1 cellular context compared by ENCODE assay signal in genomic region chr22:42614312-42615091, GRCh38.
A peak's percentile ranks its signal among the peaks of the same experiment; 100 is the strongest.
TF ChIP-seq lines count a peak whose summit lies in the region.

Gene POLDIP3 (minus strand): TSS chr22:42614883. CDS start chr22:42614857, 26 bp downstream.

TF ChIP-seq in HepG2, 621 proteins besides CTCF, POLR2A, EP300 and RAD21 (continued from another document and continues in another):
- TF ChIP-seq ZIK1 (CRISPR knock-in tag; IDR thresholded peaks at IDR 0.05; ENCODE audit: borderline replicate concordance, low read depth): no peak; the same call in none of the 2 replicates
- TF ChIP-seq ZNF563 (CRISPR knock-in tag; IDR thresholded peaks at IDR 0.05): peak; percentile 65; the same call in 1 of the 2 replicates
- TF ChIP-seq HIC2 (CRISPR knock-in tag; IDR thresholded peaks at IDR 0.05; ENCODE audit: low read depth): no peak
- peak; percentile 24 for TF ChIP-seq DMAP1 (CRISPR knock-in tag; IDR thresholded peaks at IDR 0.05)
- TF ChIP-seq ZFX (CRISPR knock-in tag; IDR thresholded peaks at IDR 0.05; ENCODE audit: low read depth): 0 out of 2 replicates have a peak, but pooled peaks have one; percentile 64
- peak; percentile 28 for TF ChIP-seq HOXD1 (CRISPR knock-in tag; IDR thresholded peaks at IDR 0.05)
- peak; percentile 95 for TF ChIP-seq THAP11 (CRISPR knock-in tag; IDR thresholded peaks at IDR 0.05)
- TF ChIP-seq MYC (CRISPR knock-in tag; IDR thresholded peaks at IDR 0.05; ENCODE audit: borderline replicate concordance): peak; percentile 58
- no peak; the same call in 1 of the 2 replicates for TF ChIP-seq E2F2 (CRISPR knock-in tag; IDR thresholded peaks at IDR 0.05; ENCODE audit: borderline replicate concordance)
- peak; percentile 45; the same call in 1 of the 2 replicates for TF ChIP-seq NFYC (CRISPR knock-in tag; IDR thresholded peaks at IDR 0.05)
- TF ChIP-seq ZSCAN22 (CRISPR knock-in tag; IDR thresholded peaks at IDR 0.05): no peak
- TF ChIP-seq LCORL (IDR thresholded peaks at IDR 0.05): no peak
- TF ChIP-seq LCORL (CRISPR knock-in tag; IDR thresholded peaks at IDR 0.05): no peak
- no peak for TF ChIP-seq SMAD3 (CRISPR knock-in tag; IDR thresholded peaks at IDR 0.05)
- TF ChIP-seq E2F1 (CRISPR knock-in tag; IDR thresholded peaks at IDR 0.05): peak; percentile 10; the same call in 1 of the 2 replicates
- TF ChIP-seq YEATS2 (CRISPR knock-in tag; IDR thresholded peaks at IDR 0.05; ENCODE audit: borderline replicate concordance): peak; percentile 91
- TF ChIP-seq SP2 (CRISPR knock-in tag; IDR thresholded peaks at IDR 0.05): peak; percentile 84
- TF ChIP-seq PITX1 (CRISPR knock-in tag; IDR thresholded peaks at IDR 0.05): no peak
- peak; percentile 95 for TF ChIP-seq ZNF143 (CRISPR knock-in tag; IDR thresholded peaks at IDR 0.05)
- TF ChIP-seq FOXK1 (CRISPR knock-in tag; IDR thresholded peaks at IDR 0.05; ENCODE audit: borderline replicate concordance, low read depth): peak; percentile 14; the same call in 1 of the 2 replicates
- TF ChIP-seq SAP130 (CRISPR knock-in tag; IDR thresholded peaks at IDR 0.05; ENCODE audit: low read depth): peak; percentile 75
- peak; percentile 87 for TF ChIP-seq AGO2 (optimal IDR thresholded peaks at IDR 0.05; ENCODE audit: low read depth, low read length)
- TF ChIP-seq ERF (CRISPR knock-in tag; IDR thresholded peaks at IDR 0.05): peak; percentile 46; the same call in 1 of the 2 replicates
- TF ChIP-seq ZNF737 (CRISPR knock-in tag; IDR thresholded peaks at IDR 0.05; ENCODE audit: borderline replicate concordance): no peak
- TF ChIP-seq ZNF138 (CRISPR knock-in tag; IDR thresholded peaks at IDR 0.05; ENCODE audit: low read depth): peak; percentile 61; the same call in 1 of the 2 replicates
- TF ChIP-seq TP53 (CRISPR knock-in tag; conservative IDR thresholded peaks at IDR 0.05): 0 out of 2 replicates have a peak, but pooled peaks have one; percentile 4
- TF ChIP-seq ETV5 (CRISPR knock-in tag; IDR thresholded peaks at IDR 0.05; ENCODE audit: borderline replicate concordance): peak; percentile 72
- peak; percentile 2; the same call in 1 of the 2 replicates for TF ChIP-seq POLR2G (IDR thresholded peaks at IDR 0.05; ENCODE audit: low read depth, low read length)
- no peak for TF ChIP-seq MTA3 (CRISPR knock-in tag; IDR thresholded peaks at IDR 0.05)
- peak; percentile 92 for TF ChIP-seq THAP9 (CRISPR knock-in tag; IDR thresholded peaks at IDR 0.05; ENCODE audit: borderline replicate concordance)
- 0 out of 2 replicates have a peak, but pooled peaks have one; percentile 22 for TF ChIP-seq ZBTB7B (CRISPR knock-in tag; IDR thresholded peaks at IDR 0.05)
- TF ChIP-seq HDAC1 (CRISPR knock-in tag; IDR thresholded peaks at IDR 0.05): no peak; the same call in 1 of the 2 replicates
- no peak for TF ChIP-seq ZNF12 (CRISPR knock-in tag; IDR thresholded peaks at IDR 0.05)
- no peak for TF ChIP-seq JUND (CRISPR knock-in tag; IDR thresholded peaks at IDR 0.05)
- TF ChIP-seq GTF2F1 (IDR thresholded peaks at IDR 0.05; ENCODE audit: low read length): no peak
- TF ChIP-seq FLYWCH1 (CRISPR knock-in tag; IDR thresholded peaks at IDR 0.05): 0 out of 2 replicates have a peak, but pooled peaks have one; percentile 56
- no peak for TF ChIP-seq HNF4G (IDR thresholded peaks at IDR 0.05; ENCODE audit: borderline replicate concordance, low read depth, low read length)
- 0 out of 2 replicates have a peak, but pooled peaks have one; percentile 13 for TF ChIP-seq HNF4G (CRISPR knock-in tag; IDR thresholded peaks at IDR 0.05; ENCODE audit: borderline replicate concordance, low read depth)
- peak; percentile 39; the same call in 1 of the 2 replicates for TF ChIP-seq TFDP1 (CRISPR knock-in tag; IDR thresholded peaks at IDR 0.05; ENCODE audit: borderline replicate concordance)
- no peak for TF ChIP-seq ZNF879 (CRISPR knock-in tag; IDR thresholded peaks at IDR 0.05)
- no peak for TF ChIP-seq NCOA2 (CRISPR knock-in tag; IDR thresholded peaks at IDR 0.05)
- TF ChIP-seq SOX6 (IDR thresholded peaks at IDR 0.05): no peak
- no peak for TF ChIP-seq SOX6 (CRISPR knock-in tag; IDR thresholded peaks at IDR 0.05)
- peak; percentile 89 for TF ChIP-seq SPEN (CRISPR knock-in tag; IDR thresholded peaks at IDR 0.05; ENCODE audit: low read depth)
- TF ChIP-seq ZNF709 (CRISPR knock-in tag; IDR thresholded peaks at IDR 0.05): peak; percentile 71; the same call in 1 of the 2 replicates
- peak; percentile 60; the same call in 1 of the 2 replicates for TF ChIP-seq NFRKB (IDR thresholded peaks at IDR 0.05)
- TF ChIP-seq KAT8 (CRISPR knock-in tag; IDR thresholded peaks at IDR 0.05): peak; percentile 86
- TF ChIP-seq ZBED4 (CRISPR knock-in tag; IDR thresholded peaks at IDR 0.05; ENCODE audit: borderline replicate concordance): peak; percentile 0; the same call in 1 of the 2 replicates
- TF ChIP-seq ZNF674 (CRISPR knock-in tag; IDR thresholded peaks at IDR 0.05; ENCODE audit: low read depth): peak; percentile 54; the same call in 1 of the 2 replicates
- TF ChIP-seq ZSCAN31 (CRISPR knock-in tag; IDR thresholded peaks at IDR 0.05; ENCODE audit: low read depth): peak; percentile 47
- peak; percentile 4; the same call in 1 of the 2 replicates for TF ChIP-seq SALL2 (CRISPR knock-in tag; IDR thresholded peaks at IDR 0.05)
- TF ChIP-seq ZBTB44 (CRISPR knock-in tag; IDR thresholded peaks at IDR 0.05): no peak
- 0 out of 2 replicates have a peak, but pooled peaks have one; percentile 6 for TF ChIP-seq SP4 (CRISPR knock-in tag; IDR thresholded peaks at IDR 0.05)
- TF ChIP-seq TRAFD1 (CRISPR knock-in tag; IDR thresholded peaks at IDR 0.05; ENCODE audit: borderline replicate concordance): no peak
- TF ChIP-seq ZNF747 (CRISPR knock-in tag; IDR thresholded peaks at IDR 0.05; ENCODE audit: borderline replicate concordance): peak; percentile 20
- TF ChIP-seq GTF3A (CRISPR knock-in tag; conservative IDR thresholded peaks at IDR 0.05): 0 out of 2 replicates have a peak, but pooled peaks have one; percentile 2
- TF ChIP-seq ZNF446 (CRISPR knock-in tag; IDR thresholded peaks at IDR 0.05): 0 out of 2 replicates have a peak, but pooled peaks have one; percentile 21
